ENCODE assay signal across 8 cellular contexts in genomic region chr1:150560576-150560975, GRCh38. TPM values are rescaled to one million over a fixed set of nuclear protein-coding genes. Genes with fewer than 3 reads are reported as not detected.
DNase-seq lines count a peak whose midpoint lies in the region; ATAC-seq, FAIRE-seq and TF ChIP-seq lines count a peak whose summit lies in the region.

No MANE protein-coding gene starts in this region.

- H3K36me3 ChIP-seq in Caco-2 (ENCODE audit: control insufficient read depth, insufficient read depth, low read length): no peaks in the 10 kb centered on the region; the same call in 1 of the 2 replicates
- no peaks in the 10 kb centered on the region for H3K36me3 ChIP-seq in SK-N-MC (ENCODE audit: insufficient read depth, low read length)
- H3K36me3 ChIP-seq in pancreas: no peaks in the 10 kb centered on the region

- peaks cover 33% of the 10 kb centered on the region for H3K36me3 Mint-ChIP-seq in Caco-2 (ENCODE audit: insufficient read depth, unreplicated experiment)

- no peak for TF ChIP-seq CTCF in Caco-2 (IDR thresholded peaks at IDR 0.05; ENCODE audit: insufficient read depth in 1 of 2, low read depth in 1 of 2, low read length in 1 of 2, severe bottlenecking in 1 of 2, unreplicated experiment in 1 of 2)
- no peak for TF ChIP-seq CTCF in pancreas (IDR thresholded peaks at IDR 0.05)

- H3K27ac Mint-ChIP-seq in Caco-2 (ENCODE audit: unreplicated experiment): peak overlapping the region; percentile 95

- FAIRE-seq in pancreas (lab: Jason Lieb, UNC): no peak

- ATAC-seq in pancreas (no peak), GM18517 (IDR thresholded peaks at IDR 0.05; ENCODE audit: unreplicated experiment) (no peak)

- no peak overlapping the region for H3K27ac ChIP-seq in SK-N-MC
- H3K27ac ChIP-seq in epithelial cell of prostate: peak overlapping the region; percentile 100
- peak overlapping the region; percentile 96 to 100 (median 99) for H3K27ac ChIP-seq in pancreas

- peaks cover 27% of the 10 kb centered on the region for H3K4me1 Mint-ChIP-seq in Caco-2 (ENCODE audit: low read depth, unreplicated experiment)

- DNase-seq in Caco-2 (no peak), SK-N-MC (ENCODE audit: low read depth, low spot score) (no peak), epithelial cell of prostate (ENCODE audit: low read depth, low spot score) (no peak), pancreas (peak in 1 of 6 donors; percentile 28), GM19238 (ENCODE audit: insufficient read length, low spot score) (no peak), HCEC 1CT (no peak), RKO (ENCODE audit: low spot score) (no peak)

- H3K9me3 ChIP-seq in Caco-2: no peaks in the 10 kb centered on the region
- H3K9me3 ChIP-seq in SK-N-MC (ENCODE audit: low read depth, low read length): no peaks in the 10 kb centered on the region
- no peaks in the 10 kb centered on the region for H3K9me3 ChIP-seq in pancreas

- H3K4me1 ChIP-seq in Caco-2 (peaks cover 29% of the 10 kb centered on the region), pancreas (peaks cover 41 to 46% (median 45%) of the 10 kb centered on the region in 3 donors)

- intact Hi-C loops in Caco-2 (cut with micrococcal nuclease; ENCODE audit: unreplicated experiment) (loop anchor here (1.0 to 10.0 kb wide), 4 partner anchors 8 to 444 kb away; partner anchors contain the start of genes CERS2, GOLPH3L, MINDY1 and PRUNE1), pancreas (cut with DNase I) (loop anchor here in 1 of 3 donors (5.0 kb wide), 1 partner anchor 62 kb away; no protein-coding TSS in a partner anchor)

- 58 to 59% methylated on average over 4 of the region's 4 CpGs for WGBS in pancreas, 2 donors

- peak overlapping the region; percentile 80 for H3K4me3 Mint-ChIP-seq in Caco-2 (ENCODE audit: unreplicated experiment)

- H3K9ac ChIP-seq in SK-N-MC (ENCODE audit: insufficient read length): no peak overlapping the region

- no TSS peak for BruUV-seq in Caco-2 (replicated peaks; lab: Mats Ljungman, UMichigan)

- peak overlapping the region; percentile 46 for H3K4me3 ChIP-seq in Caco-2 (ENCODE audit: low read depth, low read length)
- H3K4me3 ChIP-seq in SK-N-MC: peak overlapping the region; percentile 85
- H3K4me3 ChIP-seq in pancreas: peak overlapping the region; percentile 8 to 51 (median 25)

- POLR2A ChIA-PET in Caco-2 (lab: Charles Lee): interaction anchor here (0.5 to 5.6 kb wide), 8 partner anchors 9 to 315 kb away, joined by 3 to 152 read pairs (median 6); partner anchors contain the start of genes ADAMTSL4, ENSA, GOLPH3L and MCL1

- CTCF ChIA-PET in Caco-2 (lab: Charles Lee): interaction anchor here (0.6 to 6.2 kb wide), 22 partner anchors 9 to 265 kb away, joined by 3 to 51 read pairs (median 5); partner anchors contain the start of genes ADAMTSL4, ENSA, FALEC and GOLPH3L

- H3K27me3 ChIP-seq in Caco-2 (replicated peaks; ENCODE audit: control insufficient read depth, insufficient read depth, low read length): no peaks in the 10 kb centered on the region
- no peaks in the 10 kb centered on the region for H3K27me3 ChIP-seq in pancreas

- no peaks in the 10 kb centered on the region for H3K9me3 Mint-ChIP-seq in Caco-2 (ENCODE audit: unreplicated experiment)

- H3K27me3 Mint-ChIP-seq in Caco-2 (ENCODE audit: insufficient read depth, unreplicated experiment): no peaks in the 10 kb centered on the region

RNA-seq across cellular contexts. Expression of gene ADAMTSL4, which starts 11.4 kb away (rescaled TPM):
- total RNA-seq in Caco-2 (2022) (16.1 and 17.6 TPM in 2 replicates), pancreas (1 to 10 TPM; 1.3 to 6.2 (median 3.0) TPM)
- polyA plus RNA-seq in pancreas: 1 to 10 TPM; 3.5 to 8.0 TPM

RNA-seq across cellular contexts. Expression of gene MCL1, which starts 18.8 kb away (rescaled TPM):
- 130 and 134 TPM in 2 replicates for total RNA-seq in Caco-2 (2022)
- total RNA-seq in pancreas: 100 to 1,000 TPM in 3 of 6 donors, 10 to 100 TPM in 3; 91.6 to 163 (median 108) TPM
- polyA plus RNA-seq in pancreas: 10 to 100 TPM; 69.2 to 95.7 TPM

RNA-seq across cellular contexts. Expression of gene FALEC, which starts 45.0 kb away (rescaled TPM):
- total RNA-seq in Caco-2 (2022) (0.59 and 0.63 TPM in 2 replicates), pancreas (not detected)
- not detected for polyA plus RNA-seq in pancreas

RNA-seq across cellular contexts. Expression of gene ECM1, which starts 52.7 kb away (rescaled TPM):
- 0.95 and 2.4 TPM in 2 replicates for total RNA-seq in Caco-2 (2022)
- total RNA-seq in pancreas: 1 to 10 TPM in 4 of 6 donors, under 1 TPM in 2; 0.63 to 5.6 (median 1.8) TPM
- 1 to 10 TPM; 2.6 to 6.1 TPM for polyA plus RNA-seq in pancreas

Comparison
In these comparisons a context has a peak if more than half of its experiments do, and no peak if none do; other contexts are left out.
1. H3K4me3 ChIP-seq: peak in every context shown above with its lines; median percentile 85 in SK-N-MC; 46 in Caco-2; 25 in pancreas.